In the genomic region with DNA sequence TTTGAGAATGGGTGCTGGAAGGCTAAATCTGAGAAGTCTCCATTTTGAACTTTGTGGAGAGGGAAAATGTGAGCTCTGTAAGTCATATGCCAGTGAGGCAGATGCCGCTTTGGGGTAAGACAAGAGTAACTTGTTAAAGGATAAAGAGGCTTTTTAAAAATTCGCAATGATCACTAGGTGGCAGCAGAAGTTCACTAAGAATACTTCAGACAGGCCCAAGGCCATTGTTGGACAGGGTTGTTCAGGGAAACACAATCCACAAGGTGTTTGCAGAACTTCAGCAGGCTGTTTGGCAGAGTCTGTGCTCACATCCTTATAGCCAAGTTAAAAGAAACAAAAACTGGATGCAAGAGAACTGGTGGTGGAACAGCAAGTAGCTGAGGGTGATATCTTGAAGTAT, we compare ENCODE assay signal across 8 cellular contexts. TPM values are rescaled to one million over a fixed set of nuclear protein-coding genes. Genes with fewer than 3 reads are reported as not detected.
DNase-seq lines count a peak whose midpoint lies in the region; FAIRE-seq and TF ChIP-seq lines count a peak whose summit lies in the region.

No MANE protein-coding gene starts in this region.

- no TSS peak for BruUV-seq in A673 (replicated peaks; lab: Mats Ljungman, UMichigan)

- H3K4me3 ChIP-seq in A673 (ENCODE audit: low read depth, low read length, poor library complexity, severe bottlenecking) (no peak overlapping the region), KMS-11 (IDR thresholded peaks at IDR 0.05; ENCODE audit: insufficient read depth, low read depth, low read length) (no peak overlapping the region), liver (ENCODE audit: low read depth in 1 of 3, low read length in 3 of 3) (no peak overlapping the region), uterus (no peak overlapping the region)

- WGBS in liver = 21% methylated on average over 2 of the region's 2 CpGs

- TF ChIP-seq POLR2A in uterus (IDR thresholded peaks at IDR 0.05) = no peak

- peak; percentile 47 for FAIRE-seq in colon (lab: Jason Lieb, UNC)

- TF ChIP-seq CTCF in A673 (conservative IDR thresholded peaks at IDR 0.05; ENCODE audit: low read depth, low read length) = peak; percentile 69
- peak; percentile 64 for TF ChIP-seq CTCF in KMS-11 (conservative IDR thresholded peaks at IDR 0.05; ENCODE audit: low read depth, low read length)
- TF ChIP-seq CTCF in liver (IDR thresholded peaks at IDR 0.05; ENCODE audit: low read depth, low read length, missing input control) = peak; percentile 46
- peak; percentile 45 to 66 (median 55) for TF ChIP-seq CTCF in uterus (IDR thresholded peaks at IDR 0.05)

- H3K27me3 ChIP-seq in A673 (replicated peaks; ENCODE audit: insufficient read depth, low read depth, low read length, poor library complexity) (peaks cover 3% of the 10 kb centered on the region), KMS-11 (ENCODE audit: insufficient read depth, low read depth) (no peaks in the 10 kb centered on the region), liver (ENCODE audit: control insufficient read depth in 4 of 4, insufficient read depth in 4 of 4, low read length in 3 of 4) (no peaks in the 10 kb centered on the region), uterus (no peaks in the 10 kb centered on the region)

- H3K36me3 ChIP-seq in A673 (ENCODE audit: insufficient read depth, low read length, poor library complexity, severe bottlenecking) = no peaks in the 10 kb centered on the region
- no peaks in the 10 kb centered on the region for H3K36me3 ChIP-seq in KMS-11 (ENCODE audit: insufficient read depth)
- H3K36me3 ChIP-seq in liver (ENCODE audit: control insufficient read depth in 4 of 4, insufficient read depth in 3 of 4, low read depth in 1 of 4, low read length in 3 of 4) = no peaks in the 10 kb centered on the region
- no peaks in the 10 kb centered on the region for H3K36me3 ChIP-seq in uterus

- intact Hi-C loops in A673 (cut with micrococcal nuclease; ENCODE audit: unreplicated experiment) (loop anchor here (1.0 to 10.0 kb wide), 3 partner anchors 119 to 326 kb away; no protein-coding TSS in a partner anchor), uterus (cut with DNase I; ENCODE audit: low total_unique reads) (loop anchor here (10.0 kb wide), 1 partner anchor 116 kb away; no protein-coding TSS in a partner anchor)

- peak; percentile 82 for DNase-seq in A673 (ENCODE audit: low spot score)
- DNase-seq in GF-D8 (lab: John Stamatoyannopoulos, UW) = peak; percentile 4
- DNase-seq in OCI-M1 (lab: John Stamatoyannopoulos, UW) = peak; percentile 76
- peak in 1 of 2 donors; percentile 52 for DNase-seq in uterus
- no peak for DNase-seq in stimulated activated CD8-positive, alpha-beta memory T cell treated with anti-CD3 and anti-CD28 coated beads, Interleukin-4, amount 100 ng/mL, for 48 hours

- H3K27ac ChIP-seq in A673 (ENCODE audit: low read depth, low read length, poor library complexity, severe bottlenecking) (no peak overlapping the region), KMS-11 (no peak overlapping the region), liver (ENCODE audit: low read depth in 1 of 2, low read length in 2 of 2) (no peak overlapping the region), uterus (no peak overlapping the region)

- H3K9ac ChIP-seq in KMS-11 (no peak overlapping the region), liver (ENCODE audit: low read depth in 1 of 2, low read length in 2 of 2) (no peak overlapping the region)

- H3K4me1 ChIP-seq in A673 (ENCODE audit: insufficient read depth, low read length, poor library complexity, severe bottlenecking) (no peaks in the 10 kb centered on the region), KMS-11 (ENCODE audit: low read depth, poor library complexity, severe bottlenecking) (no peaks in the 10 kb centered on the region), liver (ENCODE audit: control insufficient read depth in 4 of 4, insufficient read depth in 4 of 4, low read length in 3 of 4) (no peaks in the 10 kb centered on the region), uterus (no peaks in the 10 kb centered on the region)

- peak; percentile 83 to 91 for TF ChIP-seq RAD21 in liver (IDR thresholded peaks at IDR 0.05)

- no peaks in the 10 kb centered on the region for H4K20me1 ChIP-seq in KMS-11 (ENCODE audit: insufficient read depth)

- no peak overlapping the region for H2AFZ ChIP-seq in KMS-11 (ENCODE audit: low read depth)

- no peaks in the 10 kb centered on the region for H3K79me2 ChIP-seq in KMS-11 (ENCODE audit: insufficient read depth, low read depth)

- no peak overlapping the region for H3K4me2 ChIP-seq in KMS-11

- H3K9me3 ChIP-seq in A673 (ENCODE audit: low read depth, low read length, poor library complexity, severe bottlenecking) (no peaks in the 10 kb centered on the region), liver (ENCODE audit: control insufficient read depth in 4 of 4, low read length in 3 of 4) (no peaks in the 10 kb centered on the region), uterus (no peaks in the 10 kb centered on the region)

- POLR2A ChIA-PET in A673 (lab: Charles Lee; ENCODE audit: low non-redundant PET) = interaction anchor here (0.7 kb wide), 1 partner anchor 9 kb away, joined by 3 read pairs; no protein-coding TSS in a partner anchor

- CTCF ChIA-PET in A673 (lab: Charles Lee) = interaction anchor here (1.6 kb wide), 1 partner anchor 119 kb away, joined by 6 read pairs; no protein-coding TSS in a partner anchor

TF ChIP-seq in liver, 16 proteins besides CTCF, POLR2A, EP300 and RAD21:
- no peak for TF ChIP-seq JUND (IDR thresholded peaks at IDR 0.05)
- no peak for TF ChIP-seq TAF1 (conservative IDR thresholded peaks at IDR 0.05)
- TF ChIP-seq, protein P1, sequence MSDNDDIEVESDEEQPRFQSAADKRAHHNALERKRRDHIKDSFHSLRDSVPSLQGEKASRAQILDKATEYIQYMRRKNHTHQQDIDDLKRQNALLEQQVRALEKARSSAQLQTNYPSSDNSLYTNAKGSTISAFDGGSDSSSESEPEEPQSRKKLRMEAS (IDR thresholded peaks at IDR 0.05) = no peak
- TF ChIP-seq, protein P2, sequence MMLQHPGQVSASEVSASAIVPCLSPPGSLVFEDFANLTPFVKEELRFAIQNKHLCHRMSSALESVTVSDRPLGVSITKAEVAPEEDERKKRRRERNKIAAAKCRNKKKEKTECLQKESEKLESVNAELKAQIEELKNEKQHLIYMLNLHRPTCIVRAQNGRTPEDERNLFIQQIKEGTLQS (IDR thresholded peaks at IDR 0.05) = no peak
- no peak for TF ChIP-seq RXRA (IDR thresholded peaks at IDR 0.05)
- no peak for TF ChIP-seq HNF4A (conservative IDR thresholded peaks at IDR 0.05)
- TF ChIP-seq SP1 (IDR thresholded peaks at IDR 0.05) = no peak
- TF ChIP-seq GABPA (IDR thresholded peaks at IDR 0.05 in 1 of 2, conservative IDR thresholded peaks at IDR 0.05 in 1 of 2) = no peak
- no peak for TF ChIP-seq FOXA2 (IDR thresholded peaks at IDR 0.05)
- no peak for TF ChIP-seq YY1 (IDR thresholded peaks at IDR 0.05)
- no peak for TF ChIP-seq FOXA1 (IDR thresholded peaks at IDR 0.05)
- TF ChIP-seq EGR1 (IDR thresholded peaks at IDR 0.05; ENCODE audit: low read depth in 2 of 2) = no peak
- TF ChIP-seq, protein P3, sequence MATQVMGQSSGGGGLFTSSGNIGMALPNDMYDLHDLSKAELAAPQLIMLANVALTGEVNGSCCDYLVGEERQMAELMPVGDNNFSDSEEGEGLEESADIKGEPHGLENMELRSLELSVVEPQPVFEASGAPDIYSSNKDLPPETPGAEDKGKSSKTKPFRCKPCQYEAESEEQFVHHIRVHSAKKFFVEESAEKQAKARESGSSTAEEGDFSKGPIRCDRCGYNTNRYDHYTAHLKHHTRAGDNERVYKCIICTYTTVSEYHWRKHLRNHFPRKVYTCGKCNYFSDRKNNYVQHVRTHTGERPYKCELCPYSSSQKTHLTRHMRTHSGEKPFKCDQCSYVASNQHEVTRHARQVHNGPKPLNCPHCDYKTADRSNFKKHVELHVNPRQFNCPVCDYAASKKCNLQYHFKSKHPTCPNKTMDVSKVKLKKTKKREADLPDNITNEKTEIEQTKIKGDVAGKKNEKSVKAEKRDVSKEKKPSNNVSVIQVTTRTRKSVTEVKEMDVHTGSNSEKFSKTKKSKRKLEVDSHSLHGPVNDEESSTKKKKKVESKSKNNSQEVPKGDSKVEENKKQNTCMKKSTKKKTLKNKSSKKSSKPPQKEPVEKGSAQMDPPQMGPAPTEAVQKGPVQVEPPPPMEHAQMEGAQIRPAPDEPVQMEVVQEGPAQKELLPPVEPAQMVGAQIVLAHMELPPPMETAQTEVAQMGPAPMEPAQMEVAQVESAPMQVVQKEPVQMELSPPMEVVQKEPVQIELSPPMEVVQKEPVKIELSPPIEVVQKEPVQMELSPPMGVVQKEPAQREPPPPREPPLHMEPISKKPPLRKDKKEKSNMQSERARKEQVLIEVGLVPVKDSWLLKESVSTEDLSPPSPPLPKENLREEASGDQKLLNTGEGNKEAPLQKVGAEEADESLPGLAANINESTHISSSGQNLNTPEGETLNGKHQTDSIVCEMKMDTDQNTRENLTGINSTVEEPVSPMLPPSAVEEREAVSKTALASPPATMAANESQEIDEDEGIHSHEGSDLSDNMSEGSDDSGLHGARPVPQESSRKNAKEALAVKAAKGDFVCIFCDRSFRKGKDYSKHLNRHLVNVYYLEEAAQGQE (IDR thresholded peaks at IDR 0.05) = no peak
- no peak for TF ChIP-seq HNF4G (IDR thresholded peaks at IDR 0.05)

RNA-seq across cellular contexts. Expression of a gene that starts 13.7 kb away (rescaled TPM):
- total RNA-seq in A673 (2021) (16.8 and 17.4 TPM in 2 replicates), liver (1 to 10 TPM; 7.9 to 8.7 TPM), uterus (10 to 100 TPM; 10.2 to 54.8 (median 13.8) TPM)
- 1 to 10 TPM; 3.0 to 3.3 TPM for polyA plus RNA-seq in liver

RNA-seq across cellular contexts. Expression of a gene that starts 33.6 kb away (rescaled TPM):
- total RNA-seq in A673 (2021) (0.44 and 0.62 TPM in 2 replicates), liver (not detected), uterus (under 1 TPM in 2 of 4 donors, not detected in 2; 0.30 to 0.88 TPM)
- polyA plus RNA-seq in liver = under 1 TPM in 1 of 2 donors, not detected in 1; 0.03 TPM

RNA-seq across cellular contexts. Expression of a gene that starts 35.2 kb away (rescaled TPM):
- 0.62 and 0.90 TPM in 2 replicates for total RNA-seq in A673 (2021)
- under 1 TPM; 0.05 to 0.92 TPM for total RNA-seq in liver
- 1 to 10 TPM in 1 of 2 donors, under 1 TPM in 1; 0.37 to 4.5 TPM for polyA plus RNA-seq in liver
- total RNA-seq in uterus = 10 to 100 TPM in 1 of 4 donors, 1 to 10 TPM in 2, not detected in 1; 2.9 to 13.2 (median 6.2) TPM
